In the genomic region with DNA sequence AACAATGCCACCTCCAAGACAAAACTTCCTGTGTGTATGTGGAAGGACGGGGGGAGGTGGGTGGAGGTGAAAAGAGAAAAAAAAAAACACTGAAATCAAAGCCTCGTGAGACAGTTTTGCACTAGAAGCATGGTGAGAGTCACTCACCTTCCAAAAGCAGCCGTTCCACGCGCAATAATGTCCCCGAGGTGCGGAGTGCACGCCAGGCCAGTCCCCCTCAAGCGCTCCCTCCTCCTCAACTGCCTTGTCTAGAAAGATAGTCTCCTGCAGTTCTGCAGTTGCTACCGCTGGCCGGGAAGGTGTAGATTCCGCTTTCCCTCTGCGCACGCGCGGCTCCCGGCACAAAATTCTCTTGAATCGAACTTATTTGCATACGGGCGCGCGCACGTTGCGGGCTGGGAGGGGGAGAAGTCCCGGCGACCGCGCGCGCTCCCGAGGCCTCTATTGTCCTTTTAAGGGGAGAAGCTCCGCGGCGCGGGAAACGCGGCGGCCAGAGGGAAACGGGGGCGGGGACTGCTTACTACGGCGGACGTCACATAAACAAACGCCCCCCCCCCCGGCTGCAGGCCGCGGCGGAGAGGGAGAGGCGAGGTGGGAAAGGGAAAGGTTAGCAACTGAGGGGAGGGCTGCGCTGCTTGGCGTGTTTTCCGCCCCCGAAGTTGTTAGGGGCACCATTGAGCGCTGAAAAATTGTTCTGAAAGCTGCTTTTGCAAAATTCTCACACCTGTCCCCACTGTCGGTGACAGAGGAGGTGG, we compare ENCODE assay signal across 8 cellular contexts. TPM values are rescaled to one million over a fixed set of nuclear protein-coding genes. Genes with fewer than 3 reads are reported as not detected.
DNase-seq lines count a peak whose midpoint lies in the region; ATAC-seq and TF ChIP-seq lines count a peak whose summit lies in the region.

A gene with protein sequence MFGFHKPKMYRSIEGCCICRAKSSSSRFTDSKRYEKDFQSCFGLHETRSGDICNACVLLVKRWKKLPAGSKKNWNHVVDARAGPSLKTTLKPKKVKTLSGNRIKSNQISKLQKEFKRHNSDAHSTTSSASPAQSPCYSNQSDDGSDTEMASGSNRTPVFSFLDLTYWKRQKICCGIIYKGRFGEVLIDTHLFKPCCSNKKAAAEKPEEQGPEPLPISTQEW (minus strand): TSS at position 274 of the 755 bp plus-strand sequence. CDS start 27,946 bp downstream, outside the sequence.

- peak; percentile 100 for DNase-seq in Daoy (ENCODE audit: low read depth)
- peak; percentile 89 for DNase-seq in GOT3 (lab: John Stamatoyannopoulos, UW)
- DNase-seq in LNCaP clone FGC (ENCODE audit: low read depth), result peak; percentile 95
- DNase-seq in RWPE1 (ENCODE audit: low spot score), result peak; percentile 95
- peak; percentile 95 for DNase-seq in fibroblast of mammary gland (ENCODE audit: low read depth)
- DNase-seq in naive thymus-derived CD8-positive, alpha-beta T cell, result peak; percentile 95 to 100 (median 98)
- DNase-seq in stimulated activated naive CD4-positive, alpha-beta T cell (lab: John Stamatoyannopoulos, UW), result peak; percentile 96 to 99 (median 98)

- H3K27ac ChIP-seq in RWPE1, result peak within 1 kb of the TSS; percentile 87

- peak within 1 kb of the TSS; percentile 97 for H3K27ac Mint-ChIP-seq in activated T-helper 17 cell treated with anti-CD3 and anti-CD28 coated beads, Interleukin-2, amount 50 U/mL, for 72 hours
- peak within 1 kb of the TSS; percentile 90 to 99 (median 97) for H3K27ac Mint-ChIP-seq in naive thymus-derived CD8-positive, alpha-beta T cell

- H3K4me3 ChIP-seq in LNCaP clone FGC (ENCODE audit: low read depth, low read length) (peak within 1 kb of the TSS; percentile 97), fibroblast of mammary gland (ENCODE audit: control insufficient read depth, low read depth, low read length) (peak within 1 kb of the TSS; percentile 95)

- CTCF ChIA-PET in RWPE1 (lab: Yijun Ruan, JAX), result interaction anchor here (0.6 to 0.9 kb wide), 3 partner anchors 14 to 1512 kb away, joined by 3 to 4 read pairs (median 4); no protein-coding TSS in a partner anchor

- H3K4me3 Mint-ChIP-seq in activated T-helper 17 cell treated with anti-CD3 and anti-CD28 coated beads, Interleukin-2, amount 50 U/mL, for 72 hours, result peak within 1 kb of the TSS; percentile 93
- H3K4me3 Mint-ChIP-seq in naive thymus-derived CD8-positive, alpha-beta T cell, result peak within 1 kb of the TSS; percentile 84 to 99 (median 93)

- no peaks in the 10 kb centered on the region for H3K9me3 Mint-ChIP-seq in activated T-helper 17 cell treated with anti-CD3 and anti-CD28 coated beads, Interleukin-2, amount 50 U/mL, for 72 hours
- H3K9me3 Mint-ChIP-seq in naive thymus-derived CD8-positive, alpha-beta T cell, result no peaks in the 10 kb centered on the region

- peaks cover 11% of the 10 kb centered on the region for H3K4me1 Mint-ChIP-seq in activated T-helper 17 cell treated with anti-CD3 and anti-CD28 coated beads, Interleukin-2, amount 50 U/mL, for 72 hours
- H3K4me1 Mint-ChIP-seq in naive thymus-derived CD8-positive, alpha-beta T cell, result peaks cover 18 to 38% (median 29%) of the 10 kb centered on the region in 4 donors

- POLR2A ChIA-PET in RWPE1 (lab: Yijun Ruan, JAX; ENCODE audit: low non-redundant PET), result interaction anchor here (0.6 kb wide), 3 partner anchors 8 to 310 kb away, joined by 3 read pairs; no protein-coding TSS in a partner anchor
- POLR2A ChIA-PET in naive thymus-derived CD8-positive, alpha-beta T cell (lab: Charles Lee), result interaction anchor here (0.6 to 1.1 kb wide), 7 partner anchors 9 to 1430 kb away, joined by 3 to 4 read pairs (median 3); a partner anchor contains a TSS

- H3K36me3 Mint-ChIP-seq in activated T-helper 17 cell treated with anti-CD3 and anti-CD28 coated beads, Interleukin-2, amount 50 U/mL, for 72 hours (ENCODE audit: low read depth), result peaks cover 52% of the 10 kb centered on the region
- H3K36me3 Mint-ChIP-seq in naive thymus-derived CD8-positive, alpha-beta T cell, result no peaks in the 10 kb centered on the region

- no peak for TF ChIP-seq CTCF in LNCaP clone FGC (IDR thresholded peaks at IDR 0.05; ENCODE audit: control insufficient read depth, extremely low read depth, insufficient read depth)
- no peak for TF ChIP-seq CTCF in RWPE1 (conservative IDR thresholded peaks at IDR 0.05; ENCODE audit: low read depth)
- no peak for TF ChIP-seq CTCF in fibroblast of mammary gland (conservative IDR thresholded peaks at IDR 0.05; ENCODE audit: control insufficient read depth, insufficient read depth, low read depth, low read length)

- ATAC-seq in activated T-helper 17 cell treated with anti-CD3 and anti-CD28 coated beads, Interleukin-2, amount 50 U/mL, for 72 hours (replicated peaks), result peak; percentile 58
- ATAC-seq in naive thymus-derived CD8-positive, alpha-beta T cell, result peak; percentile 56

- no peaks in the 10 kb centered on the region for H3K27me3 Mint-ChIP-seq in activated T-helper 17 cell treated with anti-CD3 and anti-CD28 coated beads, Interleukin-2, amount 50 U/mL, for 72 hours
- no peaks in the 10 kb centered on the region for H3K27me3 Mint-ChIP-seq in naive thymus-derived CD8-positive, alpha-beta T cell

RNA-seq across cellular contexts. Expression of the gene that starts here (rescaled TPM):
- total RNA-seq in Daoy (2014; rRNA removed; shearing (Covaris generic)), result 155 and 191 TPM in 2 replicates
- total RNA-seq in activated T-helper 17 cell treated with anti-CD3 and anti-CD28 coated beads, Interleukin-2, amount 50 U/mL, for 72 hours, result 100 to 1,000 TPM; 160 to 222 TPM
- total RNA-seq in naive thymus-derived CD8-positive, alpha-beta T cell, result 10 to 100 TPM; 81.9 to 87.7 TPM
- polyA plus RNA-seq in naive thymus-derived CD8-positive, alpha-beta T cell, result 10 to 100 TPM; 51.3 to 69.9 (median 63.0) TPM

Comparison
In these comparisons a context has a peak if more than half of its experiments do, and no peak if none do; other contexts are left out.
1. Peak in every context shown above with its lines: DNase-seq, ATAC-seq, H3K4me3 ChIP-seq and H3K27ac ChIP-seq.